Comparison of ENCODE assay signal across 9 cellular contexts in the genomic region with DNA sequence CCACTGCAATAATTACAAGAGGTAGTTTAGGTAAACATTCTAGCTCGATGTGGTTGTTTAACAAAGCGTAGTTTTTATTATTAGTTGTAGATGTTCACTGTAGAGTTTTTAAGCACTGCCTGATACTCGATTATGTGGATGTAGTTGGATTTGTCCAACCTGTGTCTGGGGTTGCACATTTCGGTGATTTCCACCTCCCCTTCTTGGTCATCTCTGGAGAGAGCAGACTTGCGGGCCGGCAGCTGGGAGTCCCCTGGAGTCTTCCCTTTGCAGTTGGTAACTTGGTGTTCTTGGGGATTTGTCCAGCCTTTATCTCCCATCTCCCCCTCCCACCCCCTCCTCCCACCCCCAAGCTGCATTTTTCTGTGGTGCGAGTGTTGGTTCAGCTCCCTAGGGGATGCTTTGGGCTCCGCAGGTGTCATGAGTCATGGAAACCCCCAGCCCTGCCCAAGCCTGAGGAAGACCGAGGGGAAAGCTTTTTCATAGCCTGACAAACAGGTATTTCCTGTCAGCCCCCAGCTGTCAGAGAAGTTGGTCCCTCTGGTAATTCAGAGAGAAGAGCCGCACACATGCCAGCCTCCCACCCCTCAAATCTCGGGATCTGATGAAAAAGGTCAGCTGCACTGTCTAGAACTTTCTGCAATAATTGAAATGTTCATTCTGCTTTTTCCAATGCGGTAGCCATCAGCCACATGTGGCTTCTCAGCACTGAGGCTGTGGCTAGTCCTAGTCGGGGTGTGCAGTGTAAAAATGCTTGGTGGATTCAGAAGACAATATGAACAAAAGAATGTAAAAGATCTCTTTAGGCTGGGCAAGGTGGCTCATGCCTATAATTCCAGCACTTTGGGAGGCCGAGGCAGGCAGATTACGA. TPM values are rescaled to one million over a fixed set of nuclear protein-coding genes. Genes with fewer than 3 reads are reported as not detected.
DNase-seq lines count a peak whose midpoint lies in the region; ATAC-seq lines count a peak whose summit lies in the region.
"Had no signal": no experiment of that assay in that cellular context is flagged by ENCODE, and none has a peak within 500 bp of the region (broad histone marks: within the 10 kb centered on the region; RNA-seq: fewer than 3 reads in every experiment).

No MANE protein-coding gene starts in this region.

- peaks cover 44% of the 10 kb centered on the region for H3K4me1 ChIP-seq in mesenchymal stem cell (ENCODE audit: control insufficient read depth, insufficient read depth, low read depth, low read length)

- DNase-seq in NCI-H69 (lab: John Stamatoyannopoulos, UW) (peak; percentile 74), mesenchymal stem cell (no peak), caudate nucleus (lab: John Stamatoyannopoulos, UW) (no peak)
- DNase-seq in activated effector memory CD4-positive, alpha-beta T cell treated with anti-CD3 and anti-CD28 coated beads, Interleukin-2, amount 50 U/mL, for 16 hours: no peak

- H2AFZ ChIP-seq in mesenchymal stem cell (ENCODE audit: low read depth, low read length): no peak overlapping the region

- peak overlapping the region; percentile 27 for H3K4me2 ChIP-seq in mesenchymal stem cell (ENCODE audit: low read length, poor library complexity, severe bottlenecking)

- H3K18ac ChIP-seq in mesenchymal stem cell (ENCODE audit: low read depth in 1 of 2, low read length in 2 of 2): no peak overlapping the region

- ATAC-seq in GM18867 (IDR thresholded peaks at IDR 0.05; ENCODE audit: unreplicated experiment) (peak; percentile 70), HG02610 (IDR thresholded peaks at IDR 0.05; ENCODE audit: unreplicated experiment) (peak; percentile 71), GM21360 (IDR thresholded peaks at IDR 0.05; ENCODE audit: unreplicated experiment) (no peak), esophagus mucosa (no peak)

- peak overlapping the region; percentile 3 for H2BK5ac ChIP-seq in mesenchymal stem cell (ENCODE audit: low read depth, low read length, poor library complexity, severe bottlenecking)

- no peak overlapping the region for H4K8ac ChIP-seq in mesenchymal stem cell (ENCODE audit: low read length)

- H2BK15ac ChIP-seq in mesenchymal stem cell (ENCODE audit: low read depth, poor library complexity, severe bottlenecking): no peak overlapping the region

- H2AK5ac ChIP-seq in mesenchymal stem cell (ENCODE audit: low read length, severe bottlenecking): peak overlapping the region; percentile 17

- 49% methylated on average over 12 of the region's 15 CpGs for WGBS in mesenchymal stem cell

- no peak overlapping the region for H2BK120ac ChIP-seq in mesenchymal stem cell (ENCODE audit: low read depth, low read length)

- H3K9me3 ChIP-seq in mesenchymal stem cell (ENCODE audit: control insufficient read depth, low read length): no peaks in the 10 kb centered on the region

- no peaks in the 10 kb centered on the region for H3K27me3 ChIP-seq in mesenchymal stem cell (ENCODE audit: control insufficient read depth in 1 of 2, insufficient read depth in 1 of 2, low read length in 2 of 2)
- H3K27me3 ChIP-seq: SJSA1 had no signal

- H3K4ac ChIP-seq in mesenchymal stem cell (ENCODE audit: low read depth in 1 of 2, low read length in 2 of 2): no peak overlapping the region

- peak overlapping the region; percentile 89 for H3K27ac ChIP-seq in mesenchymal stem cell (ENCODE audit: low read length, poor library complexity, severe bottlenecking)
- no peak overlapping the region for H3K27ac ChIP-seq in caudate nucleus (ENCODE audit: low read depth, low read length)
- H3K27ac ChIP-seq: SJSA1 had no signal

- H3K9ac ChIP-seq in mesenchymal stem cell (ENCODE audit: low read length): no peak overlapping the region

- peaks cover 20% of the 10 kb centered on the region for H3K79me1 ChIP-seq in mesenchymal stem cell (replicated peaks; ENCODE audit: low read length, poor library complexity, severe bottlenecking)

- no peak overlapping the region for H4K91ac ChIP-seq in mesenchymal stem cell (ENCODE audit: low read length)

- no peak overlapping the region for H2BK12ac ChIP-seq in mesenchymal stem cell (ENCODE audit: low read length in 2 of 2)

- peaks cover 0 to 8% of the 10 kb centered on the region in 2 experiments for H3K36me3 ChIP-seq in mesenchymal stem cell (ENCODE audit: control insufficient read depth in 1 of 2, insufficient read depth in 2 of 2, low read depth in 1 of 2, low read length in 2 of 2)
- H3K36me3 ChIP-seq: SJSA1 had no signal

- no peak overlapping the region for H3K4me3 ChIP-seq in mesenchymal stem cell (ENCODE audit: insufficient read depth in 1 of 2, low read depth in 1 of 2, low read length in 2 of 2)
- H3K4me3 ChIP-seq: SJSA1 had no signal

- H3K23ac ChIP-seq in mesenchymal stem cell (ENCODE audit: low read length in 2 of 2): no peak overlapping the region

- no peak overlapping the region for H3K14ac ChIP-seq in mesenchymal stem cell (ENCODE audit: low read length in 2 of 2)

RNA-seq across cellular contexts. Expression of a gene that starts 50.3 kb away (rescaled TPM):
- polyA plus RNA-seq in mesenchymal stem cell (2013, experiment 1 of 2): 20.6 TPM
- 20.0 TPM for polyA plus RNA-seq in mesenchymal stem cell (2013, experiment 2 of 2)
- 31.0 TPM for total RNA-seq in esophagus mucosa

Comparison
In these comparisons a context has a peak if more than half of its experiments do, and no peak if none do; other contexts are left out.
1. ATAC-seq: peak in GM18867 (single experiment) and HG02610 (single experiment); none in GM21360 (single experiment) and esophagus mucosa (single experiment).